ENCODE assay signal across 7 cellular contexts in the genomic region with DNA sequence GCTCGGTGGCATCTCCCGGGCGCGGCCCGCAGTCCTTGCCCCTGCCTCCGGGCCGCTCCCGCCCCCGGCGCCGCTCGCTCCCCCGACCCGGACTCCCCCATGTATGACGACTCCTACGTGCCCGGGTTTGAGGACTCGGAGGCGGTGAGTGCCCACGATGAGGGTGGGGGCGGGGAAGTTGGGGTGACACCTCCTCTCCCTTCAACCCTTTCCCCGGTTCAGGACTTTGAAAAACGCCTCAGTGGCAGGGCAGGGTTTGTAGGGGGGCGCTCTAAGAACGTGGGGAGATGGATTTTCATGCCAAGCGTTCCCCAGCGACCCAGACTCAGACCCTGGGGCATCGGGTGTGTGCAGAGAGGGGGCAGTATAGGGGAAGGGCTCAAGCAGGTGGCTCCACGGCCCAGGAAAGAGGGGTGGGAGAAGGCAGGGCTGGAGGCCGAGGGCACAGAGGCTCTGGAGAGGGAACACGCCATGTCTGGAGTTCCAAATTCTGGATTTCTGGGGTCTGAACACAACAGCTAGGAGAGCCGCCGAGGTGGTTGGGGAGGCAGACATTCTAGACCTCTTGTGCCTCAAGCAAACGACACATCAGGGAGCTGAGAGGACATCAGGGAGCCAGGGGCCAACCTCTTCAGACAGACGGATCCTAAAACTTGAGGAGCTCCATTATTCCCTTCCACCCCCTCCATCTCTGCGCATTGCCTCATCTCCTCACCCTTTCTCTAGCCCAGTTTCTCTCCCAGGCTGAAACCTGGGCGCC. TPM values are rescaled to one million over a fixed set of nuclear protein-coding genes. Genes with fewer than 3 reads are reported as not detected.
DNase-seq lines count a peak whose midpoint lies in the region; ATAC-seq and TF ChIP-seq lines count a peak whose summit lies in the region.

No MANE protein-coding gene starts in this region.

- H2AFZ ChIP-seq in PC-9: 0 out of 2 replicates have a peak overlapping the region, but pooled peaks have one; percentile 69

- H3K79me2 ChIP-seq in PC-9 (ENCODE audit: low read depth): no peaks in the 10 kb centered on the region

- no peaks in the 10 kb centered on the region for H3K36me3 ChIP-seq in PC-9 (ENCODE audit: low read depth)

- DNase-seq in PC-9 (no peak), NCI-H446 treated with DMSO at 0.1 percent for 48 hours (lab: John Stamatoyannopoulos, UW) (no peak), KBM-7 (no peak), posterior cingulate gyrus (no peak)
- no peak for DNase-seq in central memory CD8-positive, alpha-beta T cell (ENCODE audit: low spot score in 2 of 2)
- DNase-seq in naive thymus-derived CD8-positive, alpha-beta T cell: peak in 6 of 10 donors; percentile 18 to 60 (median 30)

- no peak overlapping the region for H3K27ac ChIP-seq in PC-9

- no peak for TF ChIP-seq CTCF in GM12875 (IDR thresholded peaks at IDR 0.05; ENCODE audit: borderline replicate concordance, insufficient read depth, low read depth, low read length)
- no peak for TF ChIP-seq CTCF in PC-9 (conservative IDR thresholded peaks at IDR 0.05)

- no peaks in the 10 kb centered on the region for H3K27me3 ChIP-seq in PC-9 (ENCODE audit: insufficient read depth, low read depth)

- intact Hi-C loops in PC-9 (cut with micrococcal nuclease; ENCODE audit: unreplicated experiment): loop anchor here (5.0 kb wide), 2 partner anchors 33 to 178 kb away; partner anchors contain the start of genes DDN and DDX23
- intact Hi-C loops in posterior cingulate gyrus (cut with DNase I): no loop called here

- peaks cover 61% of the 10 kb centered on the region for H3K4me1 Mint-ChIP-seq in central memory CD8-positive, alpha-beta T cell
- peaks cover 15 to 49% (median 27%) of the 10 kb centered on the region in 4 donors for H3K4me1 Mint-ChIP-seq in naive thymus-derived CD8-positive, alpha-beta T cell

- no peaks in the 10 kb centered on the region for H3K9me3 ChIP-seq in PC-9 (ENCODE audit: insufficient read depth, low read depth)

- H3K4me2 ChIP-seq in PC-9: peak overlapping the region; percentile 92

- in situ Hi-C loops in KBM-7 (cut with MboI; ENCODE audit: low pct_unique_long_range_greater_than_20kb, low sequenced_read_pairs): no loop called here

- H3K4me3 ChIP-seq in GM12875 (ENCODE audit: low read depth, low read length) (peak overlapping the region; percentile 60), PC-9 (peak overlapping the region; percentile 79)

- POLR2A ChIA-PET in PC-9 (lab: Charles Lee; ENCODE audit: unreplicated experiment): no interaction called here
- POLR2A ChIA-PET in naive thymus-derived CD8-positive, alpha-beta T cell (lab: Charles Lee): no interaction called here

- H3K9me2 ChIP-seq in PC-9 (ENCODE audit: insufficient read depth): no peaks in the 10 kb centered on the region

- no peaks in the 10 kb centered on the region for H3K9me3 Mint-ChIP-seq in central memory CD8-positive, alpha-beta T cell
- H3K9me3 Mint-ChIP-seq in naive thymus-derived CD8-positive, alpha-beta T cell: no peaks in the 10 kb centered on the region

- H3K4me3 Mint-ChIP-seq in central memory CD8-positive, alpha-beta T cell: peak overlapping the region; percentile 83
- H3K4me3 Mint-ChIP-seq in naive thymus-derived CD8-positive, alpha-beta T cell: peak overlapping the region; percentile 78 to 92 (median 84)

- H3K27ac Mint-ChIP-seq in central memory CD8-positive, alpha-beta T cell (ENCODE audit: low read depth): peak overlapping the region; percentile 39
- H3K27ac Mint-ChIP-seq in naive thymus-derived CD8-positive, alpha-beta T cell: peak overlapping the region in 9 of 10 donors; percentile 3 to 84 (median 65)

- peaks cover 9% of the 10 kb centered on the region; the same call in 1 of the 2 replicates for H3F3A ChIP-seq in PC-9 (ENCODE audit: insufficient read depth, low read depth)

- CTCF ChIA-PET in PC-9 (lab: Charles Lee): interaction anchor here (0.6 kb wide), 1 partner anchor 72 kb away, joined by 3 read pairs; no protein-coding TSS in a partner anchor

- peaks cover 9% of the 10 kb centered on the region for H3K36me3 Mint-ChIP-seq in central memory CD8-positive, alpha-beta T cell (ENCODE audit: insufficient read depth)
- H3K36me3 Mint-ChIP-seq in naive thymus-derived CD8-positive, alpha-beta T cell: no peaks in the 10 kb centered on the region

- no peaks in the 10 kb centered on the region for H3K27me3 Mint-ChIP-seq in central memory CD8-positive, alpha-beta T cell
- H3K27me3 Mint-ChIP-seq in naive thymus-derived CD8-positive, alpha-beta T cell: peaks cover 2 to 17% (median 5%) of the 10 kb centered on the region in 5 donors

- H3K4me1 ChIP-seq in PC-9 (replicated peaks; ENCODE audit: insufficient read depth): peaks cover 10% of the 10 kb centered on the region; the same call in 1 of the 2 replicates

- BruUV-seq in PC-9 (replicated peaks; lab: Mats Ljungman, UMichigan): TSS peak; percentile 12

- no peaks in the 10 kb centered on the region for H4K20me1 ChIP-seq in PC-9 (ENCODE audit: insufficient read depth)

- peak; percentile 1 for ATAC-seq in central memory CD8-positive, alpha-beta T cell (replicated peaks; ENCODE audit: extremely low read depth, poor library complexity, severe bottlenecking)
- ATAC-seq in naive thymus-derived CD8-positive, alpha-beta T cell: peak in 1 of 2 donors; percentile 23

RNA-seq across cellular contexts. Expression of gene CACNB3, which starts 0.7 kb away (rescaled TPM):
- total RNA-seq in PC-9 (2021): 35.4 TPM in 2 replicates
- total RNA-seq in naive thymus-derived CD8-positive, alpha-beta T cell: 1 to 10 TPM; 3.2 to 3.3 TPM
- under 1 TPM; 0.19 to 0.52 (median 0.19) TPM for polyA plus RNA-seq in naive thymus-derived CD8-positive, alpha-beta T cell

RNA-seq across cellular contexts. Expression of gene ADCY6, which starts 30.1 kb away (rescaled TPM):
- total RNA-seq in PC-9 (2021): 48.3 and 61.9 TPM in 2 replicates
- not detected for total RNA-seq in naive thymus-derived CD8-positive, alpha-beta T cell
- polyA plus RNA-seq in naive thymus-derived CD8-positive, alpha-beta T cell: not detected

RNA-seq across cellular contexts. Expression of gene DDX23, which starts 33.0 kb away (rescaled TPM):
- 91.4 and 108 TPM in 2 replicates for total RNA-seq in PC-9 (2021)
- total RNA-seq in naive thymus-derived CD8-positive, alpha-beta T cell: 100 to 1,000 TPM; 159 to 171 TPM
- polyA plus RNA-seq in naive thymus-derived CD8-positive, alpha-beta T cell: 10 to 100 TPM; 27.6 to 52.2 (median 33.8) TPM

RNA-seq across cellular contexts. Expression of gene RND1, which starts 46.7 kb away (rescaled TPM):
- 2.7 and 4.0 TPM in 2 replicates for total RNA-seq in PC-9 (2021)
- total RNA-seq in naive thymus-derived CD8-positive, alpha-beta T cell: 1 to 10 TPM; 3.7 to 3.9 TPM
- polyA plus RNA-seq in naive thymus-derived CD8-positive, alpha-beta T cell: 1 to 10 TPM in 2 of 3 donors, under 1 TPM in 1; 0.15 to 2.1 (median 1.3) TPM

Comparison
In these comparisons a context has a peak if more than half of its experiments do, and no peak if none do; other contexts are left out.
1. DNase-seq: peak in naive thymus-derived CD8-positive, alpha-beta T cell (6 of 10); none in PC-9 (0 of 2), central memory CD8-positive, alpha-beta T cell (0 of 2), NCI-H446 treated with DMSO at 0.1 percent for 48 hours (single experiment), KBM-7 (single experiment) and posterior cingulate gyrus (0 of 10).
2. RNA of gene ADCY6, which starts 30.1 kb away (total RNA-seq): 48.3 to 61.9 TPM in PC-9; not detected in naive thymus-derived CD8-positive, alpha-beta T cell; every median in the first group is over 10 times any median in the second.